ENCODE assay signal across 13 cellular contexts in the genomic region with DNA sequence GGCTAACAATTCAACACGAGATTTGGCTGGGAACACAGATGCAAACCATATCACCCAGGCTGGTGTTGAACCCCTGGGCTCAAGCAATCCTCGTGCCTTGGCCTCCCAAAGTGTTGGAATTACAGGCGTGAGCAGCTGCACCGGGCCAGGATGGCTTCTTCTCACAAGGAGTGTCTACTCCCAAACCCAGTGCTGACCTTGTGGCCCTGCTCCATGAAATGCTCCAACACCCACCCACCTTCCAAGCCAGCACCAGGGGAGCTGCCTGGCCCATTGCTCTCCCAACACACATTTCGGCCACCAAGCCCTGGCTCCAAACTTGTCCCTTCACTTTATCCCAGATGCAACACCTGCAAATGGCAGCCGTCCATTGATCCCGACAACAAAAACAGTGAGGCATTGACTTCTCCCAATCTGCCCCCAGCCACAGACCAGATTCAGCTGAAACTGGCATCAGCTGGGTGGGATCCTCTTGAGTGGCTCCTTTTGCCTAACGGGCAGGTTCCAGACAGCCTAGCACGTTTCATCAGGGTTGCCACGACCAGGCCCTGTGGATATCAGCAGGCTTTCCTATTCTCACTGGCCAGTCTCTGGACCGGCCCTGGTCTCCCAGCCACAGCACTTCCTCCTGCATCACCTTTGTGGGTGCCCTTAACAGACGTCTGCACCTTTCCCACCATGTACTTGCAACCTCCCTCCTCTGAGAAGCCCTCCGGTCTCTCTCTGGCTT.
"Had no signal": no experiment of that assay in that cellular context is flagged by ENCODE, and none has a peak within 500 bp of the region (broad histone marks: within the 10 kb centered on the region; RNA-seq: fewer than 3 reads in every experiment).

No MANE protein-coding gene starts in this region.

- H3K4me1 ChIP-seq: ascending aorta, parathyroid adenoma had no signal

- H3K36me3 ChIP-seq: ascending aorta, esophagus muscularis mucosa, tibial artery had no signal

- DNase-seq: activated B cell treated with CpG ODN at 0.5 μM for 24 hours; activated CD4-positive, alpha-beta T cell treated with anti-CD3 and anti-CD28 coated beads, Interleukin-2, amount 50 U/mL, for 1 hour; activated gamma-delta T cell; activated naive CD8-positive, alpha-beta T cell treated with anti-CD3 and anti-CD28 coated beads, Interleukin-2, amount 50 U/mL, for 24 hours; activated T-cell treated with anti-CD3 and anti-CD28 coated beads, Interleukin-2, amount 50 U/mL, for 1 hour; glutamatergic neuron; left colon; retina had no signal

- H3K27ac Mint-ChIP-seq: activated B cell treated with CpG ODN at 0.5 μM for 24 hours; activated naive CD8-positive, alpha-beta T cell treated with anti-CD3 and anti-CD28 coated beads, Interleukin-2, amount 50 U/mL, for 24 hours had no signal

- H3K9me3 Mint-ChIP-seq: activated B cell treated with CpG ODN at 0.5 μM for 24 hours; activated naive CD8-positive, alpha-beta T cell treated with anti-CD3 and anti-CD28 coated beads, Interleukin-2, amount 50 U/mL, for 24 hours had no signal

- H3K27me3 ChIP-seq: ascending aorta had no signal

- H3K27ac ChIP-seq: ascending aorta, esophagus muscularis mucosa, parathyroid adenoma, skin epidermis, tibial artery had no signal

- ATAC-seq: activated naive CD8-positive, alpha-beta T cell treated with anti-CD3 and anti-CD28 coated beads, Interleukin-2, amount 50 U/mL, for 24 hours; left colon had no signal

- H3K4me3 ChIP-seq: ascending aorta, esophagus muscularis mucosa, skin epidermis, tibial artery had no signal

- H3K9me3 ChIP-seq: ascending aorta, tibial artery had no signal

- H3K4me3 Mint-ChIP-seq: activated naive CD8-positive, alpha-beta T cell treated with anti-CD3 and anti-CD28 coated beads, Interleukin-2, amount 50 U/mL, for 24 hours had no signal
